ENCODE assay signal across 1 cellular context in the genomic region with DNA sequence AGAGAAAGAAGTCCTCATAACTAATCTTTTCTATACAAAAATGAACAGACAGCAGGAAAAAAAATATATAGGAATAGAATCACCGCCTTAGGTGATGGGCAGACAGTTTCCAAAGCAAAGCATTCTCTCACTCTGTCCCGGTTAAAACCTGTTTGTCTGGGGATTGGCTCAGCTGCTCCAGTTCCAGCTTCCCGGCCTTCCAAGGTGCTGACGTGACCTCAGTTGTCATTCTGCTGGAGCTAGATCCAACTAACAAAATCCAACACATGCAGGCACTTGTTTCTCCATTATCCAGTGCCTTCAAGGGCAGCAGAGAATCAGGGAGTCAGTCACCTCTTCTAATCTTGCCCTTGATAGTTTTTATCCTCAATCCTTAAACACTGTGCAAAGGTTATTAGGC.
TF ChIP-seq lines count a peak whose summit lies in the region.

No MANE protein-coding gene starts in this region.

TF ChIP-seq in WTC11, 78 proteins besides CTCF, POLR2A, EP300 and RAD21 (continued from another document):
- TF ChIP-seq, protein P1, sequence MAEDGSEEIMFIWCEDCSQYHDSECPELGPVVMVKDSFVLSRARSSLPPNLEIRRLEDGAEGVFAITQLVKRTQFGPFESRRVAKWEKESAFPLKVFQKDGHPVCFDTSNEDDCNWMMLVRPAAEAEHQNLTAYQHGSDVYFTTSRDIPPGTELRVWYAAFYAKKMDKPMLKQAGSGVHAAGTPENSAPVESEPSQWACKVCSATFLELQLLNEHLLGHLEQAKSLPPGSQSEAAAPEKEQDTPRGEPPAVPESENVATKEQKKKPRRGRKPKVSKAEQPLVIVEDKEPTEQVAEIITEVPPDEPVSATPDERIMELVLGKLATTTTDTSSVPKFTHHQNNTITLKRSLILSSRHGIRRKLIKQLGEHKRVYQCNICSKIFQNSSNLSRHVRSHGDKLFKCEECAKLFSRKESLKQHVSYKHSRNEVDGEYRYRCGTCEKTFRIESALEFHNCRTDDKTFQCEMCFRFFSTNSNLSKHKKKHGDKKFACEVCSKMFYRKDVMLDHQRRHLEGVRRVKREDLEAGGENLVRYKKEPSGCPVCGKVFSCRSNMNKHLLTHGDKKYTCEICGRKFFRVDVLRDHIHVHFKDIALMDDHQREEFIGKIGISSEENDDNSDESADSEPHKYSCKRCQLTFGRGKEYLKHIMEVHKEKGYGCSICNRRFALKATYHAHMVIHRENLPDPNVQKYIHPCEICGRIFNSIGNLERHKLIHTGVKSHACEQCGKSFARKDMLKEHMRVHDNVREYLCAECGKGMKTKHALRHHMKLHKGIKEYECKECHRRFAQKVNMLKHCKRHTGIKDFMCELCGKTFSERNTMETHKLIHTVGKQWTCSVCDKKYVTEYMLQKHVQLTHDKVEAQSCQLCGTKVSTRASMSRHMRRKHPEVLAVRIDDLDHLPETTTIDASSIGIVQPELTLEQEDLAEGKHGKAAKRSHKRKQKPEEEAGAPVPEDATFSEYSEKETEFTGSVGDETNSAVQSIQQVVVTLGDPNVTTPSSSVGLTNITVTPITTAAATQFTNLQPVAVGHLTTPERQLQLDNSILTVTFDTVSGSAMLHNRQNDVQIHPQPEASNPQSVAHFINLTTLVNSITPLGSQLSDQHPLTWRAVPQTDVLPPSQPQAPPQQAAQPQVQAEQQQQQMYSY (CRISPR knock-in tag; IDR thresholded peaks at IDR 0.05): no peak
- TF ChIP-seq FOXJ3 (CRISPR knock-in tag; IDR thresholded peaks at IDR 0.05; ENCODE audit: borderline replicate concordance) (no peak), ZNF396 (CRISPR knock-in tag; IDR thresholded peaks at IDR 0.05; ENCODE audit: borderline replicate concordance) (no peak), GABPB1 (CRISPR knock-in tag; IDR thresholded peaks at IDR 0.05) (no peak), FOXK1 (CRISPR knock-in tag; IDR thresholded peaks at IDR 0.05) (no peak), ATF1 (CRISPR knock-in tag; IDR thresholded peaks at IDR 0.05) (no peak), CREM (CRISPR knock-in tag; IDR thresholded peaks at IDR 0.05) (no peak), ZNF317 (CRISPR knock-in tag; IDR thresholded peaks at IDR 0.05; ENCODE audit: borderline replicate concordance, low read depth) (no peak), IRF2 (CRISPR knock-in tag; IDR thresholded peaks at IDR 0.05; ENCODE audit: borderline replicate concordance, low read depth) (no peak), TEAD1 (CRISPR knock-in tag; IDR thresholded peaks at IDR 0.05) (no peak), SMAD4 (CRISPR knock-in tag; IDR thresholded peaks at IDR 0.05) (no peak), NFYB (CRISPR knock-in tag; conservative IDR thresholded peaks at IDR 0.05; ENCODE audit: low read depth) (no peak)
- TF ChIP-seq, protein P2, sequence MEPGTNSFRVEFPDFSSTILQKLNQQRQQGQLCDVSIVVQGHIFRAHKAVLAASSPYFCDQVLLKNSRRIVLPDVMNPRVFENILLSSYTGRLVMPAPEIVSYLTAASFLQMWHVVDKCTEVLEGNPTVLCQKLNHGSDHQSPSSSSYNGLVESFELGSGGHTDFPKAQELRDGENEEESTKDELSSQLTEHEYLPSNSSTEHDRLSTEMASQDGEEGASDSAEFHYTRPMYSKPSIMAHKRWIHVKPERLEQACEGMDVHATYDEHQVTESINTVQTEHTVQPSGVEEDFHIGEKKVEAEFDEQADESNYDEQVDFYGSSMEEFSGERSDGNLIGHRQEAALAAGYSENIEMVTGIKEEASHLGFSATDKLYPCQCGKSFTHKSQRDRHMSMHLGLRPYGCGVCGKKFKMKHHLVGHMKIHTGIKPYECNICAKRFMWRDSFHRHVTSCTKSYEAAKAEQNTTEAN (CRISPR knock-in tag; IDR thresholded peaks at IDR 0.05): no peak
- TF ChIP-seq, protein P3, sequence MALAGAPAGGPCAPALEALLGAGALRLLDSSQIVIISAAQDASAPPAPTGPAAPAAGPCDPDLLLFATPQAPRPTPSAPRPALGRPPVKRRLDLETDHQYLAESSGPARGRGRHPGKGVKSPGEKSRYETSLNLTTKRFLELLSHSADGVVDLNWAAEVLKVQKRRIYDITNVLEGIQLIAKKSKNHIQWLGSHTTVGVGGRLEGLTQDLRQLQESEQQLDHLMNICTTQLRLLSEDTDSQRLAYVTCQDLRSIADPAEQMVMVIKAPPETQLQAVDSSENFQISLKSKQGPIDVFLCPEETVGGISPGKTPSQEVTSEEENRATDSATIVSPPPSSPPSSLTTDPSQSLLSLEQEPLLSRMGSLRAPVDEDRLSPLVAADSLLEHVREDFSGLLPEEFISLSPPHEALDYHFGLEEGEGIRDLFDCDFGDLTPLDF (CRISPR knock-in tag; IDR thresholded peaks at IDR 0.05): no peak
- TF ChIP-seq, protein P4, sequence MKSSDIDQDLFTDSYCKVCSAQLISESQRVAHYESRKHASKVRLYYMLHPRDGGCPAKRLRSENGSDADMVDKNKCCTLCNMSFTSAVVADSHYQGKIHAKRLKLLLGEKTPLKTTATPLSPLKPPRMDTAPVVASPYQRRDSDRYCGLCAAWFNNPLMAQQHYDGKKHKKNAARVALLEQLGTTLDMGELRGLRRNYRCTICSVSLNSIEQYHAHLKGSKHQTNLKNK (CRISPR knock-in tag; IDR thresholded peaks at IDR 0.05): no peak
TF ChIP-seq in WTC11: peak in this region for 0.
